In genomic region chr10:51699475-51700227, GRCh38 we compare ENCODE assay signal across 8 cellular contexts. TPM values are rescaled to one million over a fixed set of nuclear protein-coding genes. Genes with fewer than 3 reads are reported as not detected.
A peak's percentile ranks its signal among the peaks of the same experiment; 100 is the strongest.
DNase-seq lines count a peak whose midpoint lies in the region; ATAC-seq and TF ChIP-seq lines count a peak whose summit lies in the region.

A gene with protein sequence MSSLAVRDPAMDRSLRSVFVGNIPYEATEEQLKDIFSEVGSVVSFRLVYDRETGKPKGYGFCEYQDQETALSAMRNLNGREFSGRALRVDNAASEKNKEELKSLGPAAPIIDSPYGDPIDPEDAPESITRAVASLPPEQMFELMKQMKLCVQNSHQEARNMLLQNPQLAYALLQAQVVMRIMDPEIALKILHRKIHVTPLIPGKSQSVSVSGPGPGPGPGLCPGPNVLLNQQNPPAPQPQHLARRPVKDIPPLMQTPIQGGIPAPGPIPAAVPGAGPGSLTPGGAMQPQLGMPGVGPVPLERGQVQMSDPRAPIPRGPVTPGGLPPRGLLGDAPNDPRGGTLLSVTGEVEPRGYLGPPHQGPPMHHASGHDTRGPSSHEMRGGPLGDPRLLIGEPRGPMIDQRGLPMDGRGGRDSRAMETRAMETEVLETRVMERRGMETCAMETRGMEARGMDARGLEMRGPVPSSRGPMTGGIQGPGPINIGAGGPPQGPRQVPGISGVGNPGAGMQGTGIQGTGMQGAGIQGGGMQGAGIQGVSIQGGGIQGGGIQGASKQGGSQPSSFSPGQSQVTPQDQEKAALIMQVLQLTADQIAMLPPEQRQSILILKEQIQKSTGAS (minus strand): TSS chr10:51699595. CDS start chr10:51699549, 46 bp downstream.

- peak within 1 kb of the TSS; percentile 80 for H3K4me3 ChIP-seq in BLaER1
- H3K4me3 ChIP-seq in left lung, result peak within 1 kb of the TSS; percentile 69 to 75

- H3K4me1 ChIP-seq in BLaER1 (peaks cover 33% of the 10 kb centered on the region), left lung (peaks cover 14 to 50% of the 10 kb centered on the region in 2 donors)

- H3K27me3 Mint-ChIP-seq in dendritic cell treated with granulocyte-macrophage colony-stimulating factor and Interleukin-4, amounts not matched to agents 40 ng/mL and 50 ng/mL, for 4 days, result no peaks in the 10 kb centered on the region

- ATAC-seq in GM19351 (IDR thresholded peaks at IDR 0.05; ENCODE audit: unreplicated experiment), result peak; percentile 92
- peak; percentile 91 for ATAC-seq in HG03521 (IDR thresholded peaks at IDR 0.05; ENCODE audit: unreplicated experiment)
- ATAC-seq in left lung, result peak; percentile 97

- H3K36me3 ChIP-seq in BLaER1 (peaks cover 31% of the 10 kb centered on the region), left lung (no peaks in the 10 kb centered on the region)

- no peak for TF ChIP-seq CTCF in left lung (IDR thresholded peaks at IDR 0.05)

- H3K27me3 ChIP-seq in BLaER1 (no peaks in the 10 kb centered on the region), left lung (no peaks in the 10 kb centered on the region)

- H3K27ac ChIP-seq in BLaER1 (peak within 1 kb of the TSS; percentile 99), left lung (peak within 1 kb of the TSS; percentile 93 to 96)

- peaks cover 27% of the 10 kb centered on the region for H3K4me1 Mint-ChIP-seq in dendritic cell treated with granulocyte-macrophage colony-stimulating factor and Interleukin-4, amounts not matched to agents 40 ng/mL and 50 ng/mL, for 4 days (ENCODE audit: low read depth)

- H3K4me3 Mint-ChIP-seq in dendritic cell treated with granulocyte-macrophage colony-stimulating factor and Interleukin-4, amounts not matched to agents 40 ng/mL and 50 ng/mL, for 4 days, result peak within 1 kb of the TSS; percentile 92

- peak within 1 kb of the TSS; percentile 97 for H3K27ac Mint-ChIP-seq in dendritic cell treated with granulocyte-macrophage colony-stimulating factor and Interleukin-4, amounts not matched to agents 40 ng/mL and 50 ng/mL, for 4 days

- peak within 1 kb of the TSS; percentile 98 for H3K9ac ChIP-seq in BLaER1

- intact Hi-C loops in dendritic cell treated with granulocyte-macrophage colony-stimulating factor and Interleukin-4, amounts not matched to agents 40 ng/mL and 50 ng/mL, for 4 days (cut with micrococcal nuclease), result no loop called here
- intact Hi-C loops in left lung (cut with DNase I), result no loop called here

- H3K4me2 ChIP-seq in BLaER1, result peak within 1 kb of the TSS; percentile 97

- H4K20me1 ChIP-seq in BLaER1, result peaks cover 42% of the 10 kb centered on the region

- no peaks in the 10 kb centered on the region for H3K9me3 Mint-ChIP-seq in dendritic cell treated with granulocyte-macrophage colony-stimulating factor and Interleukin-4, amounts not matched to agents 40 ng/mL and 50 ng/mL, for 4 days

- DNase-seq in NCI-H748 (lab: John Stamatoyannopoulos, UW; ENCODE audit: unreplicated experiment) (peak; percentile 95), left lung (peak; percentile 88 to 91)
- peak; percentile 84 to 92 for DNase-seq in activated CD4-positive, alpha-beta T cell treated with anti-CD3 and anti-CD28 coated beads, Interleukin-2, amount 50 U/mL, for 24 hours (ENCODE audit: low read depth in 1 of 2, low spot score in 1 of 2)
- peak; percentile 83 to 85 for DNase-seq in stimulated activated CD4-positive, alpha-beta T cell treated with anti-CD3 and anti-CD28 coated beads, Interleukin-2, amount 100 ng/mL, for 48 hours

- H3K9me3 ChIP-seq in BLaER1 (no peaks in the 10 kb centered on the region; the same call in 1 of the 2 replicates), left lung (no peaks in the 10 kb centered on the region)

- peaks cover 33% of the 10 kb centered on the region for H3K36me3 Mint-ChIP-seq in dendritic cell treated with granulocyte-macrophage colony-stimulating factor and Interleukin-4, amounts not matched to agents 40 ng/mL and 50 ng/mL, for 4 days (ENCODE audit: low read depth)

RNA-seq across cellular contexts. Expression of the gene that starts here (rescaled TPM):
- 10 to 100 TPM; 16.8 to 19.8 TPM for total RNA-seq in left lung

Comparison
In these comparisons a context has a peak if more than half of its experiments do, and no peak if none do; other contexts are left out.
1. Peak in every context shown above with its lines: DNase-seq, ATAC-seq, H3K4me3 ChIP-seq and H3K27ac ChIP-seq.